In the genomic region with DNA sequence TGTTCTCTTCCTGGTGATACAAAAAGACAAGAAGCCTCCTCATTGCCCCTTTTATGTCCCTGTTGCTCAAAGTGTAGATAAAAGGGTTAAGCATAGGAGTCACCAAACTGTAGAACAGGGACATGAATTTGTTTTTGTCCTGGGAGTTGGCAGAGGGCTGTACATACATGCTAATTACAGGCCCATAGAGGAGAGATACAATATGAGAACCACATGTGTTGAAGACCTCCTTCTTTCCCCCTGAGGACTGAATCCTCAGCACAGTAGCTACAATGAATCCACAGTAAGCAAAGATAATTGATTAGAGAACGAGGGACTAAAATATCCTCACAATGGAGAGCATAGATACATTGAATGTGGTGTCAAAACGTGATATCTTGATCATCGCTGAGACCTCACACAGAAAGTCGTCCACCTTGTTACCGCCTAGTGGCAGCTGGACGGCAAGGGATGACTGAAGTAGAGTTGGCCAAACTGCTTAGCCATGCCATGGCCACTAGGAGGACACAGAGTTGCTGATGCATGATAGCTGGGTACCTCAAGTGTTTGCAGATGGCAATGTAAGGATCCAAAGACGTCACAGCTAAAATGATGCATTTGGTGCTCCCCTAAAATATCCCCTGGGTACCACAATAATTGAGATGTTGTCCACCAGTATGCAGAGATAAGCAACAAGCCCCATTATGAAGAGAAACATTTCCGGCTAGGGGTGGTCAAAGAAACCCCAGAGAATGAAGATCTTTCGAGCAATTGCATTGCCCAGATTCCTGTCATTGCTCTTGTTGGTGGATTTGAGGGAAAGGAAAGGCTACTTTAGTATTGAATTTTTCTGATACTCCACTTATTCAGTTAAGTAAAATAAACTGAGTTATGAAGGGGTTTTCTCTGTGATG, we compare ENCODE assay signal across 8 cellular contexts. TPM values are rescaled to one million over a fixed set of nuclear protein-coding genes. Genes with fewer than 3 reads are reported as not detected.
DNase-seq lines count a peak whose midpoint lies in the region; ATAC-seq and TF ChIP-seq lines count a peak whose summit lies in the region.

No MANE protein-coding gene starts in this region.

- H3K4me3 ChIP-seq in osteoblast (ENCODE audit: insufficient read depth, low read length) = no peak overlapping the region
- H3K4me3 ChIP-seq in tibial artery = no peak overlapping the region

- CTCF ChIA-PET in Calu3 (lab: Charles Lee) = interaction anchor here (0.6 to 1.3 kb wide), 2 partner anchors 10 to 894 kb away, joined by 3 to 4 read pairs; no protein-coding TSS in a partner anchor

- H3K36me3 Mint-ChIP-seq in Calu3 (ENCODE audit: insufficient read depth, unreplicated experiment) = no peaks in the 10 kb centered on the region

- intact Hi-C loops in Calu3 (cut with micrococcal nuclease; ENCODE audit: unreplicated experiment) (no loop called here), tibial artery (cut with DNase I; ENCODE audit: low total_unique reads) (no loop called here)

- no peak overlapping the region for H3K4me3 Mint-ChIP-seq in Calu3 (ENCODE audit: low read depth, unreplicated experiment)

- H3K36me3 ChIP-seq in osteoblast (ENCODE audit: insufficient read depth, low read length) (no peaks in the 10 kb centered on the region), tibial artery (no peaks in the 10 kb centered on the region)

- no peak overlapping the region for H3K4me2 ChIP-seq in osteoblast (ENCODE audit: insufficient read depth, low read length)

- H3K9me3 Mint-ChIP-seq in Calu3 (ENCODE audit: low read depth, unreplicated experiment) = no peaks in the 10 kb centered on the region

- no peak overlapping the region for H2AFZ ChIP-seq in osteoblast (ENCODE audit: low read length)

- H3K4me1 ChIP-seq in osteoblast (ENCODE audit: insufficient read depth, low read length) = no peaks in the 10 kb centered on the region
- H3K4me1 ChIP-seq in tibial artery = no peaks in the 10 kb centered on the region

- H3K27me3 ChIP-seq in osteoblast (ENCODE audit: insufficient read depth, low read length) = no peaks in the 10 kb centered on the region
- no peaks in the 10 kb centered on the region for H3K27me3 ChIP-seq in tibial artery

- TF ChIP-seq POLR2A in GM18505 (IDR thresholded peaks at IDR 0.05; ENCODE audit: borderline replicate concordance, extremely low read depth, insufficient read depth, insufficient read length) = no peak

- no peaks in the 10 kb centered on the region for H3K27me3 Mint-ChIP-seq in Calu3 (ENCODE audit: unreplicated experiment)

- peak; percentile 70 for TF ChIP-seq CTCF in Calu3 (IDR thresholded peaks at IDR 0.05; ENCODE audit: unreplicated experiment)
- TF ChIP-seq CTCF in osteoblast (IDR thresholded peaks at IDR 0.05; ENCODE audit: extremely low read depth, low read depth, low read length) = peak; percentile 52
- no peak for TF ChIP-seq CTCF in tibial artery (IDR thresholded peaks at IDR 0.05)

- H3K9me3 ChIP-seq in osteoblast (ENCODE audit: low read depth, low read length) (no peaks in the 10 kb centered on the region), tibial artery (no peaks in the 10 kb centered on the region)

- H3K27ac Mint-ChIP-seq in Calu3 (ENCODE audit: unreplicated experiment) = no peak overlapping the region

- H3K27ac ChIP-seq in osteoblast (ENCODE audit: low read depth, low read length) = no peak overlapping the region
- H3K27ac ChIP-seq in tibial artery = no peak overlapping the region

- H3K79me2 ChIP-seq in osteoblast (ENCODE audit: insufficient read depth, low read length) = no peaks in the 10 kb centered on the region

- no peaks in the 10 kb centered on the region for H4K20me1 ChIP-seq in osteoblast (ENCODE audit: insufficient read depth, low read length)

- H3K4me1 Mint-ChIP-seq in Calu3 (ENCODE audit: low read depth, unreplicated experiment) = no peaks in the 10 kb centered on the region

- peak; percentile 51 for ATAC-seq in GM21381 (IDR thresholded peaks at IDR 0.05; ENCODE audit: unreplicated experiment)
- no peak for ATAC-seq in HG03571 (IDR thresholded peaks at IDR 0.05; ENCODE audit: unreplicated experiment)
- ATAC-seq in GM18505 (IDR thresholded peaks at IDR 0.05; ENCODE audit: unreplicated experiment) = no peak

- no TSS peak for BruUV-seq in Calu3 (replicated peaks; lab: Mats Ljungman, UMichigan)

- DNase-seq in Calu3 = peak; percentile 27
- peak; percentile 35 for DNase-seq in NCI-H748 treated with DMSO at 0.1 percent for 48 hours (lab: John Stamatoyannopoulos, UW)
- DNase-seq in dermis microvascular lymphatic vessel endothelial cell (ENCODE audit: low read depth in 2 of 2) = peak; percentile 2 to 26
- DNase-seq in osteoblast (ENCODE audit: insufficient read length, low spot score, missing footprints) = peak; percentile 50
- DNase-seq in tibial artery = no peak

RNA-seq across cellular contexts. Expression of a gene that starts 15.0 kb away (rescaled TPM):
- total RNA-seq in Calu3 (2022) (not detected in 2 replicates), dermis microvascular lymphatic vessel endothelial cell (not detected in 2 replicates), osteoblast (not detected in 2 replicates)

RNA-seq across cellular contexts. Expression of a gene that starts 27.1 kb away (rescaled TPM):
- not detected in 2 replicates for total RNA-seq in Calu3 (2022)
- not detected in 2 replicates for total RNA-seq in dermis microvascular lymphatic vessel endothelial cell
- not detected in 2 replicates for total RNA-seq in osteoblast

RNA-seq across cellular contexts. Expression of a gene that starts 27.2 kb away (rescaled TPM):
- total RNA-seq in Calu3 (2022) (not detected in 2 replicates), dermis microvascular lymphatic vessel endothelial cell (not detected in 2 replicates), osteoblast (not detected in 2 replicates)

RNA-seq across cellular contexts. Expression of a gene that starts 35.8 kb away (rescaled TPM):
- total RNA-seq in Calu3 (2022) (not detected in 2 replicates), dermis microvascular lymphatic vessel endothelial cell (not detected in 2 replicates), osteoblast (not detected in 2 replicates)

Comparison
In these comparisons a context has a peak if more than half of its experiments do, and no peak if none do; other contexts are left out.
1. DNase-seq: peak in Calu3 (single experiment), NCI-H748 treated with DMSO at 0.1 percent for 48 hours (single experiment), dermis microvascular lymphatic vessel endothelial cell (2 of 2) and osteoblast (single experiment); none in tibial artery (0 of 2).
2. CTCF ChIP-seq: peak in Calu3 (single experiment) and osteoblast (single experiment); none in tibial artery (0 of 2).